In genomic region chr6:101015541-101015940, GRCh38 we compare ENCODE assay signal across 25 cellular contexts.
"Had no signal": no experiment of that assay in that cellular context is flagged by ENCODE, and none has a peak within 500 bp of the region (broad histone marks: within the 10 kb centered on the region; RNA-seq: fewer than 3 reads in every experiment).

No MANE protein-coding gene starts in this region.

- H3K9me3 Mint-ChIP-seq: nephron progenitor cell; stimulated activated naive CD8-positive, alpha-beta T cell treated with anti-CD3 and anti-CD28 coated beads, Interleukin-15, amount 100 ng/mL, for 72 hours had no signal

- H3K27ac ChIP-seq: dorsolateral prefrontal cortex, gastrocnemius medialis, left ventricle myocardium inferior, lower lobe of right lung, psoas muscle, skin epidermis, suprapubic skin, transverse colon, upper lobe of right lung, uterus had no signal

- H3K27me3 ChIP-seq: dorsolateral prefrontal cortex, gastrocnemius medialis, suprapubic skin, transverse colon, upper lobe of right lung, uterus had no signal

- H3K4me3 ChIP-seq: dorsolateral prefrontal cortex, gastrocnemius medialis, left ventricle myocardium inferior, lower lobe of right lung, psoas muscle, skin epidermis, suprapubic skin, transverse colon, upper lobe of right lung, uterus had no signal

- DNase-seq: dorsolateral prefrontal cortex; effector CD4-positive, alpha-beta T cell; foreskin fibroblast; gastrocnemius medialis; head of caudate nucleus; left ventricle myocardium inferior; lower lobe of right lung; naive thymus-derived CD8-positive, alpha-beta T cell; nephron progenitor cell; nucleus accumbens; psoas muscle; right cardiac atrium; stimulated activated CD4-positive, alpha-beta T cell treated with anti-CD3 and anti-CD28 coated beads, Interleukin-15, amount 100 ng/mL, for 24 hours; stimulated activated CD4-positive, alpha-beta T cell treated with anti-CD3 and anti-CD28 coated beads, Interleukin-4, amount 100 ng/mL, for 1 hour; stimulated activated CD8-positive, alpha-beta memory T cell treated with anti-CD3 and anti-CD28 coated beads, Interleukin-4, amount 100 ng/mL, for 48 hours; stimulated activated naive CD4-positive, alpha-beta T cell; stimulated activated naive CD8-positive, alpha-beta T cell treated with anti-CD3 and anti-CD28 coated beads, Interleukin-15, amount 100 ng/mL, for 72 hours; transverse colon; upper lobe of right lung; uterus had no signal

- FAIRE-seq: colon, keratinocyte had no signal

- H3K27me3 Mint-ChIP-seq: stimulated activated naive CD8-positive, alpha-beta T cell treated with anti-CD3 and anti-CD28 coated beads, Interleukin-15, amount 100 ng/mL, for 72 hours had no signal

- H3K27ac Mint-ChIP-seq: naive thymus-derived CD8-positive, alpha-beta T cell; nephron progenitor cell; stimulated activated naive CD8-positive, alpha-beta T cell treated with anti-CD3 and anti-CD28 coated beads, Interleukin-15, amount 100 ng/mL, for 72 hours had no signal

- H3K4me1 Mint-ChIP-seq: nephron progenitor cell had no signal

- H3K4me1 ChIP-seq: gastrocnemius medialis, left ventricle myocardium inferior, lower lobe of right lung, psoas muscle, suprapubic skin, upper lobe of right lung, uterus had no signal

- H3K4me3 Mint-ChIP-seq: naive thymus-derived CD8-positive, alpha-beta T cell; nephron progenitor cell; stimulated activated naive CD8-positive, alpha-beta T cell treated with anti-CD3 and anti-CD28 coated beads, Interleukin-15, amount 100 ng/mL, for 72 hours had no signal

- H3K9me3 ChIP-seq: gastrocnemius medialis, left ventricle myocardium inferior, lower lobe of right lung, psoas muscle, suprapubic skin, transverse colon, upper lobe of right lung, uterus had no signal

- ATAC-seq: esophagus mucosa; gastrocnemius medialis; lower lobe of right lung; naive thymus-derived CD8-positive, alpha-beta T cell; psoas muscle; right cardiac atrium; stimulated activated naive CD8-positive, alpha-beta T cell treated with anti-CD3 and anti-CD28 coated beads, Interleukin-15, amount 100 ng/mL, for 72 hours; upper lobe of right lung had no signal

- H3K36me3 ChIP-seq: gastrocnemius medialis, left ventricle myocardium inferior, lower lobe of right lung, suprapubic skin, transverse colon, upper lobe of right lung, uterus had no signal
